In the genomic region with DNA sequence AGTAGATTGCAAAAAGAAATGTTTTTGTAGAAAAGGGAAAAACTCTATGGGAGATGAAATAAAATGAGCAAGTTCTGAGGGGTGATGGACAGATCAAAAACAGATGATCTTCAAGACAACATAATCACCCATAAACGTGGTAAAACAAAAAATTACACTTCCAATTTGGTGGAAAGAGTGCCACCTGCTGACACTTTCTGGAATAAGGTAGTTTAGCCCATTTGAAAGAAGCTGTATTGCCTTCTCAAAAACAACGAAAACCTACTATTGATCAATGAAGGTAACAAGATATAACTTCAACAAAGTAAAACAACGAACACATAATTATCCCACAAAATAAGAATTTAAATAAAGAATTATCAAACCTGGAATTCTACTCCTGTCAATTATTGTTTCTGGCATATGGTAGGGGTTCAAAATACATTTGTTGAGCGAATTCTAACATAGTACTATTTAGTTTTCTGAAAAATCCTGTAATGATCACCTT, we compare ENCODE assay signal across 8 cellular contexts. TPM values are rescaled to one million over a fixed set of nuclear protein-coding genes. Genes with fewer than 3 reads are reported as not detected.
DNase-seq lines count a peak whose midpoint lies in the region; ATAC-seq and TF ChIP-seq lines count a peak whose summit lies in the region.

No MANE protein-coding gene starts in this region.

- H3K4me3 Mint-ChIP-seq in Calu3 (ENCODE audit: low read depth, unreplicated experiment) = no peak overlapping the region

- H3K27ac Mint-ChIP-seq in Calu3 (ENCODE audit: unreplicated experiment) = no peak overlapping the region

- no peaks in the 10 kb centered on the region for H3K9me3 Mint-ChIP-seq in Calu3 (ENCODE audit: low read depth, unreplicated experiment)

- TF ChIP-seq CTCF in Calu3 (IDR thresholded peaks at IDR 0.05; ENCODE audit: unreplicated experiment) = peak; percentile 30

- POLR2A ChIA-PET in HEK293T (lab: Yijun Ruan, JAX) = no interaction called here

- no TSS peak for BruUV-seq in Calu3 (replicated peaks; lab: Mats Ljungman, UMichigan)

- DNase-seq in Calu3 (peak; percentile 41), HEK293T (ENCODE audit: extremely low spot score) (peak; percentile 33), OCI-M2 (lab: John Stamatoyannopoulos, UW; ENCODE audit: unreplicated experiment) (peak; percentile 1), globus pallidus (ENCODE audit: low spot score) (peak; percentile 38)
- DNase-seq in activated gamma-delta T cell treated with anti-CD3 and anti-CD28 coated beads, Interleukin-2, amount 50 U/mL, for 16 hours (ENCODE audit: low read depth) = peak; percentile 44
- DNase-seq in stimulated activated CD4-positive, alpha-beta T cell treated with anti-CD3 and anti-CD28 coated beads, Interleukin-12 subunit alpha, Interleukin-12 subunit beta, amount 100 ng/mL, for 4 hours = peak; percentile 30

- intact Hi-C loops in Calu3 (cut with micrococcal nuclease; ENCODE audit: unreplicated experiment) = loop anchor here (1.0 to 5.0 kb wide), 3 partner anchors 210 to 430 kb away; no protein-coding TSS in a partner anchor

- CTCF ChIA-PET in Calu3 (lab: Charles Lee) (interaction anchor here (0.7 to 1.0 kb wide), 6 partner anchors 94 to 247 kb away, joined by 3 to 7 read pairs (median 4); partner anchors contain the start of gene COPS4), HEK293T (lab: Yijun Ruan, JAX) (interaction anchor here (0.6 to 1.2 kb wide), 8 partner anchors 10 to 926 kb away, joined by 3 to 4 read pairs (median 3); no protein-coding TSS in a partner anchor)

- no peaks in the 10 kb centered on the region for H3K27me3 Mint-ChIP-seq in Calu3 (ENCODE audit: unreplicated experiment)

- peaks cover 21% of the 10 kb centered on the region for H3K4me1 Mint-ChIP-seq in Calu3 (ENCODE audit: low read depth, unreplicated experiment)

- ATAC-seq in HG02884 (IDR thresholded peaks at IDR 0.05; ENCODE audit: unreplicated experiment) (no peak), HG02852 (IDR thresholded peaks at IDR 0.05; ENCODE audit: unreplicated experiment) (no peak)

- peaks cover 19% of the 10 kb centered on the region for H3K36me3 Mint-ChIP-seq in Calu3 (ENCODE audit: insufficient read depth, unreplicated experiment)

TF ChIP-seq in HEK293T, 16 proteins besides CTCF, POLR2A, EP300 and RAD21:
- no peak for TF ChIP-seq CTBP1 (IDR thresholded peaks at IDR 0.05; ENCODE audit: borderline replicate concordance)
- TF ChIP-seq, protein P1, sequence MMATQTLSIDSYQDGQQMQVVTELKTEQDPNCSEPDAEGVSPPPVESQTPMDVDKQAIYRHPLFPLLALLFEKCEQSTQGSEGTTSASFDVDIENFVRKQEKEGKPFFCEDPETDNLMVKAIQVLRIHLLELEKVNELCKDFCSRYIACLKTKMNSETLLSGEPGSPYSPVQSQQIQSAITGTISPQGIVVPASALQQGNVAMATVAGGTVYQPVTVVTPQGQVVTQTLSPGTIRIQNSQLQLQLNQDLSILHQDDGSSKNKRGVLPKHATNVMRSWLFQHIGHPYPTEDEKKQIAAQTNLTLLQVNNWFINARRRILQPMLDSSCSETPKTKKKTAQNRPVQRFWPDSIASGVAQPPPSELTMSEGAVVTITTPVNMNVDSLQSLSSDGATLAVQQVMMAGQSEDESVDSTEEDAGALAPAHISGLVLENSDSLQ (IDR thresholded peaks at IDR 0.05) = peak; percentile 37; the same call in 1 of the 2 replicates

RNA-seq across cellular contexts. Expression of gene COQ2, which starts 2.5 kb away (rescaled TPM):
- total RNA-seq in Calu3 (2022) = 15.5 and 16.3 TPM in 2 replicates

RNA-seq across cellular contexts. Expression of gene HPSE, which starts 52.6 kb away (rescaled TPM):
- total RNA-seq in Calu3 (2022) = 5.1 and 5.2 TPM in 2 replicates
